In the genomic region with DNA sequence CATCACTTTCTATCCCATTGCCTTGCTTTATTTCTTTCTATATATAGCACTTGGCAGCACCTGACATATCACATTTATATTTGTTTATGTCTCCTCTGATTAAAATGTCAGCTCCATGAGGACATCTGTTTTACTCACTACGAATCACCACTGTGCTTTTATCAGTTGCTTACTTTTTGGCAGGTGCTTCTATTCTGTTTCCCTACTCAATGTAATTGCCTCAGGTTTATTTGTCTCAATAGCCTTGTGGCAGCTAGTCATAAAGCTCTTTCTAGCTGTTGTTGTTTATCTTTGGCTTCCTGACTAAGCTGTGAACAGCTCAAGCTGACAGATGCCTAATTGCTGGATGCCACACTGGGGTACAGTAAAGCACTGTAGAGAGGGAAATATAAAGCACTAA, we compare ENCODE assay signal across 11 cellular contexts.
DNase-seq lines count a peak whose midpoint lies in the region; ATAC-seq and TF ChIP-seq lines count a peak whose summit lies in the region.
"Had no signal": no experiment of that assay in that cellular context is flagged by ENCODE, and none has a peak within 500 bp of the region (broad histone marks: within the 10 kb centered on the region; RNA-seq: fewer than 3 reads in every experiment).

No MANE protein-coding gene starts in this region.

- peaks cover 42% of the 10 kb centered on the region for H3K36me3 Mint-ChIP-seq in memory B cell

- no peak for TF ChIP-seq CTCF in RWPE2 (IDR thresholded peaks at IDR 0.05; ENCODE audit: poor library complexity, severe bottlenecking)

- H3K27me3 ChIP-seq in RWPE2 (ENCODE audit: insufficient read depth, poor library complexity, severe bottlenecking): no peaks in the 10 kb centered on the region

- H3K9me3 ChIP-seq in RWPE2 (ENCODE audit: severe bottlenecking): no peaks in the 10 kb centered on the region
- H3K9me3 ChIP-seq: A549, thoracic aorta had no signal

- peak; percentile 33; the same call in 2 of the 3 replicates for ATAC-seq in RWPE2 (ENCODE audit: low read depth)
- no peak for ATAC-seq in memory B cell (ENCODE audit: low read depth)
- no peak for ATAC-seq in GM18511 (IDR thresholded peaks at IDR 0.05; ENCODE audit: unreplicated experiment)
- ATAC-seq in HG02938 (IDR thresholded peaks at IDR 0.05; ENCODE audit: unreplicated experiment): no peak
- ATAC-seq: A549 had no signal

- no peak overlapping the region for H3K27ac ChIP-seq in RWPE2 (ENCODE audit: poor library complexity, severe bottlenecking)
- H3K27ac ChIP-seq: A549, thoracic aorta had no signal

- H3K27ac Mint-ChIP-seq in memory B cell: peak overlapping the region; percentile 73

- H3K4me3 ChIP-seq in RWPE2 (ENCODE audit: severe bottlenecking): no peak overlapping the region
- H3K4me3 ChIP-seq: A549, thoracic aorta had no signal

- no peaks in the 10 kb centered on the region for H3K4me1 Mint-ChIP-seq in memory B cell

- H3K4me1 ChIP-seq in RWPE2 (ENCODE audit: insufficient read depth, poor library complexity, severe bottlenecking): peaks cover 5% of the 10 kb centered on the region
- H3K4me1 ChIP-seq: A549 had no signal

- DNase-seq in NCI-H2227 (lab: John Stamatoyannopoulos, UW; ENCODE audit: unreplicated experiment): peak; percentile 19
- no peak for DNase-seq in NCI-H2227 treated with DMSO at 0.1 percent for 48 hours (lab: John Stamatoyannopoulos, UW)
- peak; percentile 53 for DNase-seq in NCI-H146 treated with DMSO at 0.1 percent for 48 hours (lab: John Stamatoyannopoulos, UW; ENCODE audit: unreplicated experiment)
- no peak for DNase-seq in RWPE2 (ENCODE audit: low spot score)
- no peak for DNase-seq in memory B cell (ENCODE audit: low spot score in 2 of 2)
- no peak for DNase-seq in GM03348 (ENCODE audit: low spot score)
- DNase-seq: occipital lobe had no signal

- H3K9me3 Mint-ChIP-seq in memory B cell: no peaks in the 10 kb centered on the region

- no peaks in the 10 kb centered on the region for H3K27me3 Mint-ChIP-seq in memory B cell

- H3K4me3 Mint-ChIP-seq in memory B cell: no peak overlapping the region

- peaks cover 65% of the 10 kb centered on the region for H3K36me3 ChIP-seq in RWPE2 (ENCODE audit: low read depth)

Comparison
In these comparisons a context has a peak if more than half of its experiments do, and no peak if none do; other contexts are left out.
1. DNase-seq: peak in NCI-H2227 (single experiment) and NCI-H146 treated with DMSO at 0.1 percent for 48 hours (single experiment); none in NCI-H2227 treated with DMSO at 0.1 percent for 48 hours (single experiment), RWPE2 (single experiment), memory B cell (0 of 2) and GM03348 (single experiment).